ENCODE assay signal across 32 cellular contexts in genomic region chr3:59261009-59261408, GRCh38.
"Had no signal": no experiment of that assay in that cellular context is flagged by ENCODE, and none has a peak within 500 bp of the region (broad histone marks: within the 10 kb centered on the region; RNA-seq: fewer than 3 reads in every experiment).

No MANE protein-coding gene starts in this region.

- DNase-seq: activated B cell treated with CpG ODN at 0.5 μM for 24 hours; activated CD4-positive, alpha-beta memory T cell treated with anti-CD3 and anti-CD28 coated beads for 36 hours; activated CD4-positive, alpha-beta T cell treated with anti-CD3 and anti-CD28 coated beads for 36 hours; activated CD4-positive, alpha-beta T cell treated with anti-CD3 and anti-CD28 coated beads, Interleukin-2, amount 10 ng/mL, durations not matched to agents 24 days and 14 days; activated CD4-positive, CD25-positive, alpha-beta regulatory T cell treated with anti-CD3 and anti-CD28 coated beads, Interleukin-2, amount 50 U/mL, for 72 hours; activated CD8-positive, alpha-beta memory T cell treated with anti-CD3 and anti-CD28 coated beads, Interleukin-2, amount 10 ng/mL, durations not matched to agents 7 days and 5 days; activated CD8-positive, alpha-beta memory T cell treated with anti-CD3 and anti-CD28 coated beads, Interleukin-2, amount 50 U/mL, for 4 hours; activated CD8-positive, alpha-beta T cell treated with anti-CD3 and anti-CD28 coated beads, Interleukin-2, amount 10 ng/mL, durations not matched to agents 7 days and 5 days; activated effector memory CD4-positive, alpha-beta T cell treated with anti-CD3 and anti-CD28 coated beads, Interleukin-2, amount 50 U/mL, for 16 hours; activated naive CD4-positive, alpha-beta T cell treated with anti-CD3 and anti-CD28 coated beads for 36 hours; activated naive CD8-positive, alpha-beta T cell treated with anti-CD3 and anti-CD28 coated beads for 36 hours; activated naive CD8-positive, alpha-beta T cell treated with anti-CD3 and anti-CD28 coated beads, Interleukin-2, amount 50 U/mL, for 24 hours; activated T-cell treated with anti-CD3 and anti-CD28 coated beads, Interleukin-2, amount 50 U/mL, for 1 hour; activated T-cell treated with anti-CD3 and anti-CD28 coated beads, Interleukin-2, amount 50 U/mL, for 48 hours; adrenal gland; amygdala; aorta; dorsolateral prefrontal cortex; effector memory CD4-positive, alpha-beta T cell; endodermal cell; foreskin keratinocyte; gastrocnemius medialis; glutamatergic neuron; SW 1271; T-helper 1 cell; T-helper 17 cell; T1000; WERI-Rb-1 had no signal

- ATAC-seq: activated CD4-positive, alpha-beta T cell treated with anti-CD3 and anti-CD28 coated beads for 36 hours; activated CD8-positive, alpha-beta memory T cell treated with anti-CD3 and anti-CD28 coated beads, Interleukin-2, amount 10 ng/mL, durations not matched to agents 7 days and 5 days; activated CD8-positive, alpha-beta T cell treated with anti-CD3 and anti-CD28 coated beads, Interleukin-2, amount 10 ng/mL, durations not matched to agents 7 days and 5 days; activated naive CD8-positive, alpha-beta T cell treated with anti-CD3 and anti-CD28 coated beads, Interleukin-2, amount 50 U/mL, for 24 hours; esophagus mucosa; foreskin keratinocyte; gastrocnemius medialis; T-helper 17 cell had no signal

- H3K36me3 ChIP-seq: adrenal gland, breast epithelium, cardiac muscle cell, gastrocnemius medialis, WERI-Rb-1 had no signal

- H3K27ac ChIP-seq: adrenal gland, breast epithelium, cardiac muscle cell, coronary artery, dorsolateral prefrontal cortex, foreskin keratinocyte, gastrocnemius medialis, WERI-Rb-1 had no signal

- H3K9me3 ChIP-seq: adrenal gland, breast epithelium, gastrocnemius medialis had no signal

- H3K27me3 ChIP-seq: adrenal gland, cardiac muscle cell, foreskin keratinocyte, gastrocnemius medialis had no signal

- H3K4me3 ChIP-seq: adrenal gland, breast epithelium, cardiac muscle cell, coronary artery, dorsolateral prefrontal cortex, gastrocnemius medialis had no signal

- H3K4me1 ChIP-seq: adrenal gland, breast epithelium, foreskin keratinocyte, gastrocnemius medialis had no signal
